ENCODE assay signal across 11 cellular contexts in genomic region chr5:144028058-144028457, GRCh38.
DNase-seq lines count a peak whose midpoint lies in the region; ATAC-seq, FAIRE-seq and TF ChIP-seq lines count a peak whose summit lies in the region.
"Had no signal": no experiment of that assay in that cellular context is flagged by ENCODE, and none has a peak within 500 bp of the region (broad histone marks: within the 10 kb centered on the region; RNA-seq: fewer than 3 reads in every experiment).

No MANE protein-coding gene starts in this region.

- peaks cover 7% of the 10 kb centered on the region for H3K4me1 ChIP-seq in A673 (ENCODE audit: insufficient read depth, low read length, poor library complexity, severe bottlenecking)
- H3K4me1 ChIP-seq in IMR-90 (ENCODE audit: control insufficient read depth, insufficient read depth, low read length): peaks cover 10% of the 10 kb centered on the region
- no peaks in the 10 kb centered on the region for H3K4me1 ChIP-seq in testis
- H3K4me1 ChIP-seq in PC-9 (replicated peaks; ENCODE audit: insufficient read depth): no peaks in the 10 kb centered on the region

- H3K4me2 ChIP-seq in IMR-90 (ENCODE audit: low read depth, low read length) (peak overlapping the region; percentile 88), PC-9 (no peak overlapping the region)

- no peak for FAIRE-seq in bronchial epithelial cell (lab: Jason Lieb, UNC)
- FAIRE-seq: GM18507 had no signal

- TF ChIP-seq CTCF in A673 (conservative IDR thresholded peaks at IDR 0.05; ENCODE audit: low read depth, low read length): no peak
- no peak for TF ChIP-seq CTCF in IMR-90 (conservative IDR thresholded peaks at IDR 0.05; ENCODE audit: low read depth, low read length)
- TF ChIP-seq CTCF in bronchial epithelial cell (IDR thresholded peaks at IDR 0.05; ENCODE audit: insufficient read depth, low read length, severe bottlenecking): no peak
- no peak for TF ChIP-seq CTCF in testis (IDR thresholded peaks at IDR 0.05)
- TF ChIP-seq CTCF in PC-9 (conservative IDR thresholded peaks at IDR 0.05): no peak

- peak; percentile 57 for DNase-seq in A673 (ENCODE audit: low spot score)
- peak; percentile 51 for DNase-seq in IMR-90
- DNase-seq in bronchial epithelial cell (ENCODE audit: low read depth): peak; percentile 46
- DNase-seq in left kidney (ENCODE audit: low read depth, low spot score): peak; percentile 47
- DNase-seq in testis: no peak
- DNase-seq in PC-9: no peak
- DNase-seq in HPDE6-E6E7 (ENCODE audit: extremely low spot score): no peak
- DNase-seq: activated CD8-positive, alpha-beta T cell treated with anti-CD3 and anti-CD28 coated beads for 36 hours had no signal

- peak overlapping the region; percentile 83 for H2BK5ac ChIP-seq in IMR-90 (ENCODE audit: low read depth, low read length, poor library complexity, severe bottlenecking)

- no peak overlapping the region for H3K14ac ChIP-seq in IMR-90 (replicated peaks; ENCODE audit: low read depth, low read length)

- H4K8ac ChIP-seq in IMR-90 (ENCODE audit: low read depth in 2 of 2, low read length in 2 of 2): peak overlapping the region in 1 of 2 experiments; percentile 55; a peak in 1 of 4 replicates

- intact Hi-C loops in A673 (cut with micrococcal nuclease; ENCODE audit: unreplicated experiment): no loop called here
- intact Hi-C loops in IMR-90 (cut with micrococcal nuclease): no loop called here
- intact Hi-C loops in testis (cut with DNase I; ENCODE audit: low total_unique reads): no loop called here
- intact Hi-C loops in PC-9 (cut with micrococcal nuclease; ENCODE audit: unreplicated experiment): no loop called here

- BruUV-seq in A673 (replicated peaks; lab: Mats Ljungman, UMichigan) (no TSS peak), IMR-90 (replicated peaks; lab: Mats Ljungman, UMichigan) (no TSS peak), PC-9 (replicated peaks; lab: Mats Ljungman, UMichigan) (no TSS peak)

- TF ChIP-seq POLR2A in IMR-90 (IDR thresholded peaks at IDR 0.05; ENCODE audit: low read depth, low read length) (no peak), testis (IDR thresholded peaks at IDR 0.05) (no peak)

- H2AK5ac ChIP-seq in IMR-90 (ENCODE audit: low read depth, low read length): no peak overlapping the region

- POLR2A ChIA-PET in A673 (lab: Charles Lee; ENCODE audit: low non-redundant PET) (no interaction called here), IMR-90 (lab: Charles Lee; ENCODE audit: unreplicated experiment) (no interaction called here), PC-9 (lab: Charles Lee; ENCODE audit: unreplicated experiment) (no interaction called here)

- H2BK20ac ChIP-seq in IMR-90 (ENCODE audit: low read depth, low read length): 0 out of 2 replicates have a peak overlapping the region, but pooled peaks have one; percentile 48

- TF ChIP-seq RAD21 in IMR-90 (IDR thresholded peaks at IDR 0.05; ENCODE audit: low read length): no peak

- H2BK120ac ChIP-seq in IMR-90 (ENCODE audit: low read depth, low read length): 0 out of 2 replicates have a peak overlapping the region, but pooled peaks have one; percentile 26

- peak overlapping the region; percentile 70; the same call in 1 of the 2 replicates for H3K18ac ChIP-seq in IMR-90 (ENCODE audit: low read depth, low read length)

- 0 out of 2 replicates have a peak, but pooled peaks cover 4% of the 10 kb centered on the region for H3K9me2 ChIP-seq in PC-9 (ENCODE audit: insufficient read depth)

- H3K9me3 ChIP-seq in A673 (ENCODE audit: low read depth, low read length, poor library complexity, severe bottlenecking) (no peaks in the 10 kb centered on the region), IMR-90 (ENCODE audit: control insufficient read depth, insufficient read depth, low read length) (no peaks in the 10 kb centered on the region), testis (no peaks in the 10 kb centered on the region), PC-9 (ENCODE audit: insufficient read depth, low read depth) (no peaks in the 10 kb centered on the region)
- H3K9me3 ChIP-seq: neutrophil had no signal

- H3K36me3 ChIP-seq in A673 (ENCODE audit: insufficient read depth, low read length, poor library complexity, severe bottlenecking) (no peaks in the 10 kb centered on the region), IMR-90 (ENCODE audit: control insufficient read depth, insufficient read depth, low read length) (no peaks in the 10 kb centered on the region), bronchial epithelial cell (ENCODE audit: control insufficient read depth, insufficient read depth, low read length) (no peaks in the 10 kb centered on the region), testis (ENCODE audit: low read depth, missing control alignments) (no peaks in the 10 kb centered on the region), PC-9 (ENCODE audit: low read depth) (no peaks in the 10 kb centered on the region)
- H3K36me3 ChIP-seq: neutrophil had no signal

- H3K27ac ChIP-seq in A673 (ENCODE audit: low read depth, low read length, poor library complexity, severe bottlenecking): no peak overlapping the region
- peak overlapping the region; percentile 70; the same call in 1 of the 2 replicates for H3K27ac ChIP-seq in IMR-90 (ENCODE audit: insufficient read depth, low read length)
- no peak overlapping the region for H3K27ac ChIP-seq in testis
- H3K27ac ChIP-seq in PC-9: no peak overlapping the region
- H3K27ac ChIP-seq: neutrophil had no signal

- H3F3A ChIP-seq in PC-9 (ENCODE audit: insufficient read depth, low read depth): no peaks in the 10 kb centered on the region

- H3K4ac ChIP-seq in IMR-90 (ENCODE audit: low read depth, low read length): no peak overlapping the region

- no peaks in the 10 kb centered on the region for H3K79me1 ChIP-seq in IMR-90 (ENCODE audit: low read depth in 1 of 2, low read length in 2 of 2)

- no peak overlapping the region for H3K56ac ChIP-seq in IMR-90 (ENCODE audit: extremely low read depth, insufficient read depth, low read length)

- H4K5ac ChIP-seq in IMR-90 (ENCODE audit: low read depth, low read length): peak overlapping the region; percentile 68; the same call in 1 of the 2 replicates

- no peak overlapping the region for H3K23ac ChIP-seq in IMR-90 (ENCODE audit: low read depth, low read length)

- ATAC-seq in IMR-90 (ENCODE audit: low read depth): peak; percentile 10; the same call in 1 of the 2 replicates
- no peak for ATAC-seq in GM18519 (IDR thresholded peaks at IDR 0.05; ENCODE audit: low FRiP score, unreplicated experiment)
- ATAC-seq: activated CD8-positive, alpha-beta T cell treated with anti-CD3 and anti-CD28 coated beads for 36 hours had no signal

- no peaks in the 10 kb centered on the region for H3K9me1 ChIP-seq in IMR-90 (ENCODE audit: insufficient read depth, low read length)

- 0 out of 2 replicates have a peak overlapping the region, but pooled peaks have one; percentile 11 for H4K91ac ChIP-seq in IMR-90 (ENCODE audit: insufficient read depth, low read depth, low read length)

- no peak overlapping the region for H2AK9ac ChIP-seq in IMR-90 (replicated peaks; ENCODE audit: low read depth, low read length, poor library complexity)

- CTCF ChIA-PET in A673 (lab: Charles Lee): no interaction called here
- CTCF ChIA-PET in IMR-90 (lab: Yijun Ruan, JAX): no interaction called here
- CTCF ChIA-PET in PC-9 (lab: Charles Lee): no interaction called here

- in situ Hi-C loops in IMR-90 (cut with MboI; ENCODE audit: low sequenced_read_pairs): no loop called here

- H3K4me3 ChIP-seq in A673 (ENCODE audit: low read depth, low read length, poor library complexity, severe bottlenecking) (no peak overlapping the region), IMR-90 (ENCODE audit: insufficient read depth, low read depth, low read length) (no peak overlapping the region), bronchial epithelial cell (ENCODE audit: low read depth, low read length) (no peak overlapping the region), testis (no peak overlapping the region), PC-9 (no peak overlapping the region)

- H4K20me1 ChIP-seq in IMR-90 (ENCODE audit: insufficient read depth, low read length): no peaks in the 10 kb centered on the region
- H4K20me1 ChIP-seq in PC-9 (ENCODE audit: insufficient read depth): no peaks in the 10 kb centered on the region

- dilution Hi-C loops in IMR-90 (cut with HindIII; ENCODE audit: low sequenced_read_pairs, unreplicated experiment): no loop called here

- no peak overlapping the region for H3K9ac ChIP-seq in IMR-90 (ENCODE audit: low read depth, low read length)

- no peaks in the 10 kb centered on the region for H3K27me3 ChIP-seq in A673 (replicated peaks; ENCODE audit: insufficient read depth, low read depth, low read length, poor library complexity)
- no peaks in the 10 kb centered on the region for H3K27me3 ChIP-seq in IMR-90 (ENCODE audit: control insufficient read depth, insufficient read depth, low read length)
- H3K27me3 ChIP-seq in bronchial epithelial cell (ENCODE audit: control insufficient read depth, insufficient read depth, low read length): no peaks in the 10 kb centered on the region
- no peaks in the 10 kb centered on the region for H3K27me3 ChIP-seq in testis
- H3K27me3 ChIP-seq in PC-9 (ENCODE audit: insufficient read depth, low read depth): no peaks in the 10 kb centered on the region
- H3K27me3 ChIP-seq: neutrophil had no signal

- no peaks in the 10 kb centered on the region for H3K79me2 ChIP-seq in PC-9 (ENCODE audit: low read depth)

- WGBS in IMR-90 (ENCODE audit: extremely low coverage in 2 of 2, insufficient read length in 1 of 2), 2 experiments: no CpG with 5 or more reads among the region's 2 CpGs
- WGBS in testis, 2 donors: 28 to 41% methylated on average over 2 of the region's 2 CpGs

- H2BK15ac ChIP-seq in IMR-90 (ENCODE audit: low read depth, low read length): no peak overlapping the region

- no peak overlapping the region for H2AFZ ChIP-seq in IMR-90 (replicated peaks; ENCODE audit: low read length, poor library complexity)
- H2AFZ ChIP-seq in PC-9: no peak overlapping the region

TF ChIP-seq in IMR-90, 13 proteins besides CTCF, POLR2A, EP300 and RAD21 (continues in another document):
- TF ChIP-seq USF2 (IDR thresholded peaks at IDR 0.05; ENCODE audit: low read depth, low read length): no peak
- TF ChIP-seq MXI1 (IDR thresholded peaks at IDR 0.05; ENCODE audit: borderline replicate concordance, low read depth, low read length): no peak

Comparison
In these comparisons a context has a peak if more than half of its experiments do, and no peak if none do; other contexts are left out.
1. DNase-seq: peak in A673 (single experiment), IMR-90 (single experiment), bronchial epithelial cell (single experiment) and left kidney (single experiment); none in testis (single experiment), PC-9 (0 of 2) and HPDE6-E6E7 (single experiment).